In the genomic region with DNA sequence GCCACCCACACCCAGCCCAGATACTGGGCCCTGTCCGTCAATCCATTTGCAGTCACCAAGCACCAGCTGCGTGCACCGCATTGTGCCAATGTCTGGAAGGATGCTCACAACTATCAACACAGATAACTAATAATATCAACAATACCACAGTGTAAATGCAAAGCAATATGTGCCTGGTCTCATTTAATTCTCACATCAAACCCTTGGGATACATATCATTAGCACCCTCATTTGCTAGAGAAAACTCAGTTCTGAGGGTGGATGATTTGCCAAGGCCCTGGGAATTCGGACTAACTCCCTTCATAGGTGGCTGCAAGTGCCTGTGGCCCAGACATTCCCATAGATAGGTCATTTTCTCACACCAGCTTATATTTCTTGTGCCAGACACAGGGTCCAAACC, we compare ENCODE assay signal across 27 cellular contexts. TPM values are rescaled to one million over a fixed set of nuclear protein-coding genes. Genes with fewer than 3 reads are reported as not detected.
"Had no signal": no experiment of that assay in that cellular context is flagged by ENCODE, and none has a peak within 500 bp of the region (broad histone marks: within the 10 kb centered on the region; RNA-seq: fewer than 3 reads in every experiment).

No MANE protein-coding gene starts in this region.

- H3K36me3 Mint-ChIP-seq: immature natural killer cell; memory B cell; natural killer cell; stimulated activated effector memory CD8-positive, alpha-beta T cell treated with anti-CD3 and anti-CD28 coated beads, Interleukin-12 subunit alpha, Interleukin-12 subunit beta, amount 100 ng/mL, for 72 hours; type B pancreatic cell had no signal

- H3K27ac Mint-ChIP-seq: immature natural killer cell; memory B cell; natural killer cell; stimulated activated effector memory CD8-positive, alpha-beta T cell treated with anti-CD3 and anti-CD28 coated beads, Interleukin-12 subunit alpha, Interleukin-12 subunit beta, amount 100 ng/mL, for 72 hours; stimulated activated naive CD8-positive, alpha-beta T cell treated with anti-CD3 and anti-CD28 coated beads, Interleukin-15, Interleukin-2, amounts not matched to agents 100 ng/mL and 50 ng/mL, for 24 hours; type B pancreatic cell had no signal

- H3K4me1 ChIP-seq: left lung, prostate gland had no signal

- H3K4me3 ChIP-seq: left lung, lung, pancreas, prostate gland, skin epidermis, tibial nerve, uterus had no signal

- ATAC-seq: left colon; left lung; natural killer cell; pancreas; right cardiac atrium; sciatic nerve; stimulated activated effector memory CD8-positive, alpha-beta T cell treated with anti-CD3 and anti-CD28 coated beads, Interleukin-12 subunit alpha, Interleukin-12 subunit beta, amount 100 ng/mL, for 72 hours had no signal

- H3K4me3 Mint-ChIP-seq: immature natural killer cell; memory B cell; natural killer cell; stimulated activated effector memory CD8-positive, alpha-beta T cell treated with anti-CD3 and anti-CD28 coated beads, Interleukin-12 subunit alpha, Interleukin-12 subunit beta, amount 100 ng/mL, for 72 hours; stimulated activated naive CD8-positive, alpha-beta T cell treated with anti-CD3 and anti-CD28 coated beads, Interleukin-15, Interleukin-2, amounts not matched to agents 100 ng/mL and 50 ng/mL, for 24 hours; type B pancreatic cell had no signal

- H3K9me3 ChIP-seq: left lung, pancreas, prostate gland, tibial nerve, uterus had no signal

- FAIRE-seq: islet of Langerhans, kidney, pancreas had no signal

- H3K36me3 ChIP-seq: left lung, pancreas, prostate gland, tibial nerve, uterus had no signal

- H3K27me3 ChIP-seq: left lung, pancreas, tibial nerve, uterus had no signal

- DNase-seq: hypothalamus; immature natural killer cell; kidney; left colon; left lung; natural killer cell; pancreas; retina; right cardiac atrium; stimulated activated CD4-positive, alpha-beta T cell treated with anti-CD3 and anti-CD28 coated beads, Interleukin-12 subunit alpha, Interleukin-12 subunit beta, amount 100 ng/mL, for 4 hours; stimulated activated CD4-positive, alpha-beta T cell treated with anti-CD3 and anti-CD28 coated beads, Interleukin-15, amount 100 ng/mL, for 24 hours; stimulated activated CD4-positive, alpha-beta T cell treated with anti-CD3 and anti-CD28 coated beads, Interleukin-2, amount 100 ng/mL, for 24 hours; stimulated activated CD4-positive, alpha-beta T cell treated with anti-CD3 and anti-CD28 coated beads, Interleukin-4, amount 100 ng/mL, for 1 hour; stimulated activated naive CD4-positive, alpha-beta T cell; substantia nigra; uterus had no signal

- H3K27me3 Mint-ChIP-seq: stimulated activated naive CD8-positive, alpha-beta T cell treated with anti-CD3 and anti-CD28 coated beads, Interleukin-15, Interleukin-2, amounts not matched to agents 100 ng/mL and 50 ng/mL, for 24 hours had no signal

- H3K9me3 Mint-ChIP-seq: immature natural killer cell; memory B cell; natural killer cell; stimulated activated naive CD8-positive, alpha-beta T cell treated with anti-CD3 and anti-CD28 coated beads, Interleukin-15, Interleukin-2, amounts not matched to agents 100 ng/mL and 50 ng/mL, for 24 hours; type B pancreatic cell had no signal

- H3K27ac ChIP-seq: left lung, prostate gland, skin epidermis, tibial nerve had no signal

- H3K4me1 Mint-ChIP-seq: immature natural killer cell; memory B cell; natural killer cell; stimulated activated effector memory CD8-positive, alpha-beta T cell treated with anti-CD3 and anti-CD28 coated beads, Interleukin-12 subunit alpha, Interleukin-12 subunit beta, amount 100 ng/mL, for 72 hours had no signal

RNA-seq across cellular contexts. Expression of a gene that starts 14.5 kb away (rescaled TPM):
- polyA plus RNA-seq: neural cell had no signal
